In the genomic region with DNA sequence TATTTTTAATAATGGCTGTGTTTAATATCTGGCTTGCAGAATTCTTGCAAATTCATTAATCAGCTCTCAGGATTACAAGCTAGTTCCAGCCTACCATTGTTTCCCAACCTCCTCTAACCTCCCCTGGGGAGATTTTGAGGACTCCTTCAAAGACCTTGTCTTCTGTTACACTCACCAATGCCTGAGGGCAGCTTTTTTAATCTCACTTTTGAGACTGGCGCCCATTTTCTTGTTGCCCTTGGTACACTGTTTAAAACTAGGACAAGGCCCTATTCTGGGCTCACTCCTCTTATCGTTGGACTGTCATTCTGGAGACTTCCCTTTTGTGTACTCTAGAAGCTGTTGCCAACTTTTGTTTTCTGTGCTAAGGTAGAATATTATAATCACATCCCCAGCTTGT, we compare ENCODE assay signal across 31 cellular contexts. TPM values are rescaled to one million over a fixed set of nuclear protein-coding genes. Genes with fewer than 3 reads are reported as not detected.
DNase-seq lines count a peak whose midpoint lies in the region; ATAC-seq, FAIRE-seq and TF ChIP-seq lines count a peak whose summit lies in the region.
"Had no signal": no experiment of that assay in that cellular context is flagged by ENCODE, and none has a peak within 500 bp of the region (broad histone marks: within the 10 kb centered on the region; RNA-seq: fewer than 3 reads in every experiment).

No MANE protein-coding gene starts in this region.

- TF ChIP-seq POLR2A in H1 (IDR thresholded peaks at IDR 0.05; ENCODE audit: control extremely low read depth in 1 of 2, low read depth in 2 of 2, low read length in 2 of 2): no peak

- H2AFZ ChIP-seq in H1 (ENCODE audit: low read length): no peak overlapping the region
- H2AFZ ChIP-seq: PC-9 had no signal

- no peak overlapping the region for H3K4ac ChIP-seq in H1 (replicated peaks; ENCODE audit: insufficient read length, low read depth, low read length)

- H3K27me3 ChIP-seq in H7 (ENCODE audit: control insufficient read depth, insufficient read depth, low read length) (peaks cover 4% of the 10 kb centered on the region), H1 (replicated peaks in 1 of 4; ENCODE audit: control insufficient read depth in 3 of 4, extremely low read depth in 1 of 4, insufficient read depth in 3 of 4, low read length in 3 of 4) (peaks cover 0 to 8% (median 3%) of the 10 kb centered on the region in 4 experiments; a peak in 2 of 7 replicates)
- H3K27me3 ChIP-seq: BLaER1 treated with 17β-estradiol and CSF1 and Interleukin-3, amounts not matched to agents 10 nM and 100 nM had no signal

- H3K9ac ChIP-seq in H1 (replicated peaks in 1 of 4; ENCODE audit: extremely low read depth in 1 of 4, low read depth in 3 of 4, low read length in 3 of 4): no peak overlapping the region
- H3K9ac ChIP-seq: BLaER1 treated with 17β-estradiol and CSF1 and Interleukin-3, amounts not matched to agents 10 nM and 100 nM had no signal

- H3K4me2 ChIP-seq in H1 (ENCODE audit: insufficient read depth in 1 of 2, low read depth in 2 of 2, low read length in 2 of 2): no peak overlapping the region
- H3K4me2 ChIP-seq: BLaER1 treated with 17β-estradiol and CSF1 and Interleukin-3, amounts not matched to agents 10 nM and 100 nM; PC-9 had no signal

- no peak overlapping the region for H2BK15ac ChIP-seq in H1 (ENCODE audit: low read length)

- H4K5ac ChIP-seq in H1 (ENCODE audit: insufficient read length, low read depth, low read length): no peak overlapping the region

- H3K27ac ChIP-seq in H1 (ENCODE audit: low read depth, low read length): no peak overlapping the region
- H3K27ac ChIP-seq: BLaER1 treated with 17β-estradiol and CSF1 and Interleukin-3, amounts not matched to agents 10 nM and 100 nM; HL-60; PC-9 had no signal

- H4K8ac ChIP-seq in H1 (ENCODE audit: extremely low read depth, insufficient read depth, low read length): no peak overlapping the region

- no peak overlapping the region for H3K14ac ChIP-seq in H1 (ENCODE audit: insufficient read length)

- peaks cover 5 to 13% (median 9%) of the 10 kb centered on the region in 4 experiments; a peak in 5 of 7 replicates for H3K4me1 ChIP-seq in H1 (replicated peaks in 1 of 4; ENCODE audit: control insufficient read depth in 3 of 4, insufficient read depth in 4 of 4, low read length in 3 of 4)

- no peak for TF ChIP-seq CTCF in H1 (IDR thresholded peaks at IDR 0.05; ENCODE audit: control extremely low read depth in 1 of 3, insufficient read depth in 1 of 3, low read depth in 1 of 3, low read length in 3 of 3)

- POLR2A ChIA-PET in H1 (lab: Charles Lee; ENCODE audit: partially characterized antibody): no interaction called here

- no peak overlapping the region for H2AK5ac ChIP-seq in H1 (ENCODE audit: low read depth, low read length)

- H3K23me2 ChIP-seq in H1 (ENCODE audit: low read depth, low read length): no peaks in the 10 kb centered on the region

- no peak overlapping the region for H3K23ac ChIP-seq in H1 (ENCODE audit: insufficient read length)

- CTCF ChIA-PET in H1 (lab: Charles Lee; ENCODE audit: partially characterized antibody): interaction anchor here (0.7 to 1.7 kb wide), 6 partner anchors 11 to 226 kb away, joined by 3 to 6 read pairs (median 3); partner anchors contain the start of gene MOB3B

- FAIRE-seq in H1 (lab: Jason Lieb, UNC): no peak
- FAIRE-seq: A204.1, GM12878 had no signal

- no peak for ATAC-seq in GM21786 (IDR thresholded peaks at IDR 0.05; ENCODE audit: unreplicated experiment)
- no peak for ATAC-seq in HG03457 (IDR thresholded peaks at IDR 0.05; ENCODE audit: unreplicated experiment)
- ATAC-seq: GM12878 had no signal

- no peak overlapping the region for H2BK120ac ChIP-seq in H1 (replicated peaks; ENCODE audit: low read depth, low read length)

- no peaks in the 10 kb centered on the region for H3K79me1 ChIP-seq in H1 (ENCODE audit: low read depth, low read length)

- no peak overlapping the region for H3K18ac ChIP-seq in H1 (ENCODE audit: extremely low read depth, low read length)

- H3K36me3 ChIP-seq in H7 (replicated peaks; ENCODE audit: control insufficient read depth, insufficient read depth, low read length) (no peaks in the 10 kb centered on the region), H1 (ENCODE audit: control insufficient read depth in 2 of 4, insufficient read depth in 4 of 4, low read length in 3 of 4) (no peaks in the 10 kb centered on the region)
- H3K36me3 ChIP-seq: BLaER1 treated with 17β-estradiol and CSF1 and Interleukin-3, amounts not matched to agents 10 nM and 100 nM had no signal

- no peak overlapping the region for H2BK20ac ChIP-seq in H1 (ENCODE audit: low read length)

- TF ChIP-seq RAD21 in H1 (IDR thresholded peaks at IDR 0.05 in 1 of 2, conservative IDR thresholded peaks at IDR 0.05 in 1 of 2; ENCODE audit: low read depth in 2 of 2, low read length in 2 of 2): no peak

- TF ChIP-seq EP300 in H1 (IDR thresholded peaks at IDR 0.05; ENCODE audit: borderline replicate concordance in 1 of 2, low read depth in 2 of 2, low read length in 2 of 2): no peak

- H4K20me1 ChIP-seq in H1 (replicated peaks in 1 of 2; ENCODE audit: control insufficient read depth in 1 of 2, insufficient read depth in 2 of 2, low read length in 2 of 2): no peaks in the 10 kb centered on the region
- H4K20me1 ChIP-seq: BLaER1 treated with 17β-estradiol and CSF1 and Interleukin-3, amounts not matched to agents 10 nM and 100 nM had no signal

- H3K79me2 ChIP-seq in H1 (ENCODE audit: control insufficient read depth in 1 of 2, insufficient read depth in 2 of 2, low read length in 2 of 2): no peaks in the 10 kb centered on the region

- H4K91ac ChIP-seq in H1 (replicated peaks; ENCODE audit: insufficient read length, low read length): no peak overlapping the region

- no peak overlapping the region for H2BK12ac ChIP-seq in H1 (ENCODE audit: low read depth, low read length)

- H2BK5ac ChIP-seq in H1 (ENCODE audit: low read depth, low read length): no peak overlapping the region

- H3K9me3 ChIP-seq in H1 (ENCODE audit: insufficient read depth in 2 of 2, low read depth in 1 of 2, low read length in 1 of 2): 0 out of 4 replicates have a peak, but pooled peaks cover 0 to 6% of the 10 kb centered on the region in 2 experiments

- peak; percentile 33 for DNase-seq in NCI-H345 (lab: John Stamatoyannopoulos, UW)
- no peak for DNase-seq in NCI-H345 treated with DMSO at 0.1 percent for 48 hours (lab: John Stamatoyannopoulos, UW; ENCODE audit: unreplicated experiment)
- DNase-seq in D341Med (ENCODE audit: low spot score): peak; percentile 51
- peak; percentile 32 for DNase-seq in H7
- DNase-seq in H1 (ENCODE audit: low read depth in 1 of 2, low spot score in 2 of 2): no peak
- no peak for DNase-seq in EL
- DNase-seq: CD4-positive, alpha-beta T cell; DMS53; GDM1; GOT3; NCI-H1092; NCI-H1694 treated with DMSO at 0.1 percent for 48 hours; NCI-H2081; NCI-H2171 treated with DMSO at 0.1 percent for 48 hours; NCI-H446; NCI-H524 treated with DMSO at 0.1 percent for 48 hours; NCI-H82; NK-92 treated with Interleukin-12 subunit alpha and Interleukin-12 subunit beta, amount 100 ng/mL, for 24 hours; PC-9; SHP77; T-helper 1 cell had no signal

- no peak overlapping the region for H3K56ac ChIP-seq in H1 (replicated peaks; ENCODE audit: insufficient read length, low read depth, low read length)

- no peak overlapping the region for H3K4me3 ChIP-seq in H7 (ENCODE audit: insufficient read depth, low read depth, low read length)
- H3K4me3 ChIP-seq in H1 (ENCODE audit: extremely low read depth in 1 of 4, insufficient read depth in 2 of 4, low read depth in 3 of 4, low read length in 4 of 4): no peak overlapping the region
- H3K4me3 ChIP-seq: BLaER1 treated with 17β-estradiol and CSF1 and Interleukin-3, amounts not matched to agents 10 nM and 100 nM; GM12878; PC-9 had no signal

- WGBS in H1 (ENCODE audit: extremely low coverage in 1 of 2, insufficient coverage in 1 of 2, insufficient read length in 1 of 2, insufficient replicate concordance in 2 of 2, low coverage in 1 of 2, low lambda C conversion rate in 2 of 2, missing lambda C conversion rate in 1 of 2), 2 experiments: 89% methylated on average over 2 of the region's 2 CpGs; no CpG with 5 or more reads in 1 of the 2 experiments

TF ChIP-seq in H1, 55 proteins besides CTCF, POLR2A, EP300 and RAD21:
- TF ChIP-seq CEBPB (IDR thresholded peaks at IDR 0.05; ENCODE audit: low read depth, low read length) (0 out of 2 replicates have a peak, but pooled peaks have one; percentile 7), TEAD4 (IDR thresholded peaks at IDR 0.05; ENCODE audit: low read depth, low read length) (no peak)

RNA-seq across cellular contexts. Expression of gene EQTN, which starts 13.6 kb away (rescaled TPM):
- 0.31 and 2.1 TPM in 2 replicates for total RNA-seq in H7 (2014; rRNA removed; shearing (Covaris generic))
- 0.52 TPM in 1 of 2 replicates, not detected in the other for total RNA-seq in H1 (2021; fragmentation: NEBNext Ultra II Directional; extraction: Animal tissue kit (Norgen Biotek cat#: 25700))
- polyA plus RNA-seq in H1 (2011; rRNA removed): 0.23 TPM in 1 of 2 replicates, not detected in the other
- 0.09 TPM for polyA plus RNA-seq in H1 (2011; cell fraction: cytosol; rRNA removed)
- 0.14 TPM for polyA plus RNA-seq in H1 (2011; cell fraction: nucleus; rRNA removed)
- 0.20 to 0.24 TPM in 2 of 4 replicates, not detected in the others for polyA plus RNA-seq in H1 (2012, experiment 1 of 2)
- polyA plus RNA-seq in H1 (2012, experiment 2 of 2): not detected
- polyA plus RNA-seq in H1 (2013, experiment 1 of 2): 0.24 TPM
- 0.17 TPM for polyA plus RNA-seq in H1 (2013, experiment 2 of 2)
- polyA minus RNA-seq in H1 (2011; rRNA and poly(A)+ RNA removed): 1.9 and 2.0 TPM in 2 replicates
- not detected for polyA minus RNA-seq in H1 (2011; cell fraction: cytosol; rRNA and poly(A)+ RNA removed)
- polyA minus RNA-seq in H1 (2011; cell fraction: nucleus; rRNA and poly(A)+ RNA removed): 4.6 TPM
- total RNA-seq: CD4-positive, alpha-beta T cell; Daoy; GM12878; PC-9; RPMI7951; SK-MEL-5 had no signal
- polyA plus RNA-seq: AG04450, GM12878 had no signal

Comparison
In these comparisons a context has a peak if more than half of its experiments do, and no peak if none do; other contexts are left out.
1. DNase-seq: peak in NCI-H345 (single experiment), D341Med (single experiment) and H7 (single experiment); none in NCI-H345 treated with DMSO at 0.1 percent for 48 hours (single experiment), H1 (0 of 2) and EL (single experiment).